Comparison of ENCODE assay signal across 17 cellular contexts in genomic region chr7:74180866-74181265, GRCh38. TPM values are rescaled to one million over a fixed set of nuclear protein-coding genes. Genes with fewer than 3 reads are reported as not detected.
DNase-seq lines count a peak whose midpoint lies in the region; ATAC-seq, FAIRE-seq and TF ChIP-seq lines count a peak whose summit lies in the region.
"Had no signal": no experiment of that assay in that cellular context is flagged by ENCODE, and none has a peak within 500 bp of the region (broad histone marks: within the 10 kb centered on the region; RNA-seq: fewer than 3 reads in every experiment).

No MANE protein-coding gene starts in this region.

- TF ChIP-seq CTCF in right lobe of liver (IDR thresholded peaks at IDR 0.05), result no peak
- no peak for TF ChIP-seq CTCF in HepG2 (CRISPR knock-in tag; IDR thresholded peaks at IDR 0.05)
- no peak for TF ChIP-seq CTCF in upper lobe of right lung (IDR thresholded peaks at IDR 0.05)
- TF ChIP-seq CTCF in WERI-Rb-1 (IDR thresholded peaks at IDR 0.05; ENCODE audit: low read depth, low read length), result no peak

- WGBS in right lobe of liver (ENCODE audit: insufficient coverage, low coverage, low lambda C conversion rate, missing lambda C conversion rate), result 70% methylated on average over 1 of the region's 1 CpG
- 100% methylated on average over 1 of the region's 1 CpG for WGBS in HepG2 (ENCODE audit: low lambda C conversion rate)

- no TSS peak for BruUV-seq in HepG2 (replicated peaks; lab: Mats Ljungman, UMichigan)

- CTCF ChIA-PET in HepG2 (lab: Yijun Ruan, JAX; ENCODE audit: low intra/inter-chr PET ratio, low total read pairs), result no interaction called here

- H2AFZ ChIP-seq in HepG2 (ENCODE audit: low read length), result no peak overlapping the region

- H4K20me1 ChIP-seq in HepG2 (ENCODE audit: insufficient read depth, low read length), result peaks cover 98% of the 10 kb centered on the region

- no peak for FAIRE-seq in HepG2 (lab: Jason Lieb, UNC)
- FAIRE-seq in GM12891 (lab: Jason Lieb, UNC), result no peak

- peaks cover 61% of the 10 kb centered on the region for H3K4me1 Mint-ChIP-seq in memory B cell

- H3K36me3 ChIP-seq in right lobe of liver, result peaks cover 0 to 5% (median 0%) of the 10 kb centered on the region in 4 donors
- peaks cover 10 to 46% of the 10 kb centered on the region in 2 experiments; a peak in 4 of 5 replicates for H3K36me3 ChIP-seq in HepG2 (replicated peaks in 1 of 2; ENCODE audit: control insufficient read depth in 1 of 2, insufficient read depth in 2 of 2, low read length in 2 of 2)
- peaks cover 32% of the 10 kb centered on the region for H3K36me3 ChIP-seq in upper lobe of right lung
- H3K36me3 ChIP-seq in WERI-Rb-1, result peaks cover 86% of the 10 kb centered on the region

- POLR2A ChIA-PET in HepG2 (lab: Yijun Ruan, JAX), result no interaction called here

- H3K79me2 ChIP-seq in HepG2 (ENCODE audit: insufficient read depth, low read length), result peaks cover 100% of the 10 kb centered on the region

- TF ChIP-seq EP300 in HepG2 (IDR thresholded peaks at IDR 0.05; ENCODE audit: low read depth in 2 of 2, low read length in 2 of 2), result no peak
- TF ChIP-seq EP300 in HepG2 (CRISPR knock-in tag; IDR thresholded peaks at IDR 0.05; ENCODE audit: borderline replicate concordance), result no peak

- no peak overlapping the region for H3K4me2 ChIP-seq in HepG2 (ENCODE audit: low read depth, low read length)

- H3K4me3 Mint-ChIP-seq in memory B cell, result no peak overlapping the region
- H3K4me3 Mint-ChIP-seq: nephron; stimulated activated naive B cell treated with anti-CD40 and anti-IgM and Interleukin-4, amounts not matched to agents 10 μg/mL and 1 μg/mL and 100 μg/mL, for 72 hours had no signal

- peak overlapping the region in 1 of 3 donors; percentile 23 for H3K27ac ChIP-seq in right lobe of liver
- no peak overlapping the region for H3K27ac ChIP-seq in HepG2 (ENCODE audit: extremely low read length, insufficient read depth, low read length)
- H3K27ac ChIP-seq in angular gyrus (ENCODE audit: low read depth, low read length), result peak overlapping the region; percentile 75
- no peak overlapping the region for H3K27ac ChIP-seq in upper lobe of right lung
- no peak overlapping the region for H3K27ac ChIP-seq in WERI-Rb-1

- DNase-seq in right lobe of liver (no peak), HepG2 (ENCODE audit: low spot score) (no peak), memory B cell (ENCODE audit: low spot score in 2 of 2) (no peak), upper lobe of right lung (no peak), GM12891 (ENCODE audit: insufficient read length, low spot score) (no peak), WERI-Rb-1 (no peak)
- DNase-seq: dermis blood vessel endothelial cell; immature natural killer cell; NCI-H1694 treated with DMSO at 0.1 percent for 48 hours; NCI-H446; SHP77 treated with DMSO at 0.1 percent for 48 hours; stimulated activated naive B cell treated with anti-CD40 and anti-IgM and Interleukin-4, amounts not matched to agents 10 μg/mL and 1 μg/mL and 100 μg/mL, for 72 hours; T-helper 2 cell had no signal

- H3K27me3 ChIP-seq in right lobe of liver (no peaks in the 10 kb centered on the region), HepG2 (ENCODE audit: control insufficient read depth in 1 of 2, insufficient read depth in 2 of 2, low read length in 2 of 2) (no peaks in the 10 kb centered on the region), upper lobe of right lung (no peaks in the 10 kb centered on the region), WERI-Rb-1 (ENCODE audit: insufficient read depth, low read depth, severe bottlenecking) (no peaks in the 10 kb centered on the region)

- peaks cover 0 to 86% (median 21%) of the 10 kb centered on the region in 4 donors for H3K4me1 ChIP-seq in right lobe of liver
- peaks cover 65% of the 10 kb centered on the region for H3K4me1 ChIP-seq in HepG2 (ENCODE audit: insufficient read depth, low read length)
- H3K4me1 ChIP-seq in upper lobe of right lung, result peaks cover 92% of the 10 kb centered on the region

- no peaks in the 10 kb centered on the region for H3K27me3 Mint-ChIP-seq in memory B cell
- H3K27me3 Mint-ChIP-seq: stimulated activated naive B cell treated with anti-CD40 and anti-IgM and Interleukin-4, amounts not matched to agents 10 μg/mL and 1 μg/mL and 100 μg/mL, for 72 hours had no signal

- no peak overlapping the region for H3K9ac ChIP-seq in HepG2 (ENCODE audit: insufficient read depth, low read depth, low read length)

- H3K9me3 ChIP-seq in right lobe of liver, result no peaks in the 10 kb centered on the region
- H3K9me3 ChIP-seq in HepG2 (ENCODE audit: low read length), result no peaks in the 10 kb centered on the region
- H3K9me3 ChIP-seq in upper lobe of right lung, result no peaks in the 10 kb centered on the region
- no peaks in the 10 kb centered on the region for H3K9me3 ChIP-seq in WERI-Rb-1 (ENCODE audit: severe bottlenecking)

- ATAC-seq in right lobe of liver (peak; percentile 22 to 48 (median 44)), HepG2 (no peak), memory B cell (ENCODE audit: low read depth) (no peak), upper lobe of right lung (peak; percentile 60), GM19035 (IDR thresholded peaks at IDR 0.05; ENCODE audit: unreplicated experiment) (no peak)
- ATAC-seq: activated CD4-positive, CD25-positive, alpha-beta regulatory T cell treated with anti-CD3 and anti-CD28 coated beads, Interleukin-2, amount 50 U/mL, for 24 hours; stimulated activated naive B cell treated with anti-CD40 and anti-IgM and Interleukin-4, amounts not matched to agents 10 μg/mL and 1 μg/mL and 100 μg/mL, for 72 hours had no signal

- TF ChIP-seq POLR2A in right lobe of liver (IDR thresholded peaks at IDR 0.05) (no peak), HepG2 (IDR thresholded peaks at IDR 0.05; ENCODE audit: insufficient read depth in 1 of 2, low read depth in 2 of 2, low read length in 2 of 2) (no peak), GM12891 (IDR thresholded peaks at IDR 0.05; ENCODE audit: low read depth, low read length) (no peak)

- in situ Hi-C loops in HepG2 (cut with HindIII; ENCODE audit: extremely low pct_ligation_motif_present, low pct_unique_long_range_greater_than_20kb), result no loop called here

- H3K4me3 ChIP-seq in right lobe of liver (no peak overlapping the region), HepG2 (replicated peaks in 1 of 3; ENCODE audit: insufficient read depth in 1 of 3, low read depth in 2 of 3, low read length in 3 of 3) (no peak overlapping the region), upper lobe of right lung (no peak overlapping the region), WERI-Rb-1 (ENCODE audit: low read depth, low read length) (no peak overlapping the region)

- H3K36me3 Mint-ChIP-seq in memory B cell, result peaks cover 15% of the 10 kb centered on the region

- intact Hi-C loops in right lobe of liver (cut with DNase I), result no loop called here
- intact Hi-C loops in HepG2 (cut with micrococcal nuclease; ENCODE audit: unreplicated experiment), result no loop called here
- intact Hi-C loops in upper lobe of right lung (cut with DNase I), result loop anchor here (10.0 kb wide), 1 partner anchor 326 kb away; no protein-coding TSS in a partner anchor

- peak overlapping the region; percentile 78 for H3K27ac Mint-ChIP-seq in memory B cell
- H3K27ac Mint-ChIP-seq: nephron had no signal

- no peaks in the 10 kb centered on the region for H3K9me3 Mint-ChIP-seq in memory B cell
- H3K9me3 Mint-ChIP-seq: immature natural killer cell; nephron; stimulated activated naive B cell treated with anti-CD40 and anti-IgM and Interleukin-4, amounts not matched to agents 10 μg/mL and 1 μg/mL and 100 μg/mL, for 72 hours had no signal

- no peak for TF ChIP-seq RAD21 in HepG2 (CRISPR knock-in tag; IDR thresholded peaks at IDR 0.05)

RNA-seq across cellular contexts. Expression of gene EIF4H, which starts 6.7 kb away (rescaled TPM):
- total RNA-seq in right lobe of liver (100 to 1,000 TPM; 117 to 128 (median 118) TPM), HepG2 (2016; rRNA removed; fragmentation: Illumina TruSeq; extraction: Trizol) (321 and 356 TPM in 2 replicates), upper lobe of right lung (218 TPM)
- total RNA-seq in HepG2 (2016; cell fraction: cytosol; rRNA removed; fragmentation: Illumina TruSeq; extraction: Trizol; ENCODE audit: low read depth), result 23.2 and 29.3 TPM in 2 replicates
- 329 and 330 TPM in 2 replicates for total RNA-seq in HepG2 (2016; cell fraction: insoluble cytoplasmic fraction; rRNA removed; fragmentation: Illumina TruSeq; extraction: Trizol)
- total RNA-seq in HepG2 (2016; cell fraction: membrane; rRNA removed; fragmentation: Illumina TruSeq; extraction: Trizol), result 89.4 and 96.4 TPM in 2 replicates
- total RNA-seq in HepG2 (2016; cell fraction: nucleus; rRNA removed; fragmentation: Illumina TruSeq; extraction: Trizol), result 126 and 145 TPM in 2 replicates
- 200 and 232 TPM in 2 replicates for polyA plus RNA-seq in HepG2 (2011; rRNA removed)
- 246 and 252 TPM in 2 replicates for polyA plus RNA-seq in HepG2 (2011; cell fraction: cytosol; rRNA removed)
- 96.2 and 102 TPM in 2 replicates for polyA plus RNA-seq in HepG2 (2011; cell fraction: nucleus; rRNA removed)
- 170 and 183 TPM in 2 replicates for polyA plus RNA-seq in HepG2 (2012)
- 19.6 and 20.9 TPM in 2 replicates for polyA plus RNA-seq in HepG2 (2016; cell fraction: cytosol; fragmentation: Illumina TruSeq; extraction: Trizol; ENCODE audit: low read depth)
- 319 and 333 TPM in 2 replicates for polyA plus RNA-seq in HepG2 (2016; cell fraction: insoluble cytoplasmic fraction; fragmentation: Illumina TruSeq; extraction: Trizol; ENCODE audit: low read depth)
- 53.6 and 62.6 TPM in 2 replicates for polyA plus RNA-seq in HepG2 (2016; cell fraction: membrane; fragmentation: Illumina TruSeq; extraction: Trizol; ENCODE audit: low read depth)
- polyA plus RNA-seq in HepG2 (2016; cell fraction: nucleus; fragmentation: Illumina TruSeq; extraction: Trizol; ENCODE audit: insufficient read depth, low read depth), result 181 and 191 TPM in 2 replicates
- 265 and 269 TPM in 2 replicates for polyA minus RNA-seq in HepG2 (2011; rRNA and poly(A)+ RNA removed; ENCODE audit: low replicate concordance)
- 130 and 142 TPM in 2 replicates for polyA minus RNA-seq in HepG2 (2011; cell fraction: cytosol; rRNA and poly(A)+ RNA removed)
- 82.8 and 86.5 TPM in 2 replicates for polyA minus RNA-seq in HepG2 (2011; cell fraction: nucleus; rRNA and poly(A)+ RNA removed)
- polyA plus RNA-seq in GM12891 (2012; ENCODE audit: low read depth, missing spikeins), result 285 TPM

RNA-seq across cellular contexts. Expression of gene LAT2, which starts 28.9 kb away (rescaled TPM):
- total RNA-seq in right lobe of liver, result 10 to 100 TPM in 1 of 6 experiments, 1 to 10 TPM in 5; 3.8 to 10.6 (median 6.6) TPM
- 0.83 and 1.00 TPM in 2 replicates for total RNA-seq in HepG2 (2016; rRNA removed; fragmentation: Illumina TruSeq; extraction: Trizol)
- 0.18 and 0.20 TPM in 2 replicates for total RNA-seq in HepG2 (2016; cell fraction: cytosol; rRNA removed; fragmentation: Illumina TruSeq; extraction: Trizol; ENCODE audit: low read depth)
- 0.93 and 0.97 TPM in 2 replicates for total RNA-seq in HepG2 (2016; cell fraction: insoluble cytoplasmic fraction; rRNA removed; fragmentation: Illumina TruSeq; extraction: Trizol)
- total RNA-seq in HepG2 (2016; cell fraction: membrane; rRNA removed; fragmentation: Illumina TruSeq; extraction: Trizol), result 0.31 and 0.43 TPM in 2 replicates
- total RNA-seq in HepG2 (2016; cell fraction: nucleus; rRNA removed; fragmentation: Illumina TruSeq; extraction: Trizol), result 0.44 and 0.78 TPM in 2 replicates
- polyA plus RNA-seq in HepG2 (2011; rRNA removed), result 0.75 and 0.95 TPM in 2 replicates
- polyA plus RNA-seq in HepG2 (2011; cell fraction: cytosol; rRNA removed), result 0.67 and 0.77 TPM in 2 replicates
- polyA plus RNA-seq in HepG2 (2011; cell fraction: nucleus; rRNA removed), result 0.90 and 1.1 TPM in 2 replicates
- 0.32 and 0.43 TPM in 2 replicates for polyA plus RNA-seq in HepG2 (2012)
- 0.17 and 0.32 TPM in 2 replicates for polyA plus RNA-seq in HepG2 (2016; cell fraction: cytosol; fragmentation: Illumina TruSeq; extraction: Trizol; ENCODE audit: low read depth)
- polyA plus RNA-seq in HepG2 (2016; cell fraction: insoluble cytoplasmic fraction; fragmentation: Illumina TruSeq; extraction: Trizol; ENCODE audit: low read depth), result 0.59 and 1.4 TPM in 2 replicates
- polyA plus RNA-seq in HepG2 (2016; cell fraction: membrane; fragmentation: Illumina TruSeq; extraction: Trizol; ENCODE audit: low read depth), result 0.66 and 0.90 TPM in 2 replicates
- polyA plus RNA-seq in HepG2 (2016; cell fraction: nucleus; fragmentation: Illumina TruSeq; extraction: Trizol; ENCODE audit: insufficient read depth, low read depth), result 0.67 and 2.3 TPM in 2 replicates
- 0.62 and 1.2 TPM in 2 replicates for polyA minus RNA-seq in HepG2 (2011; rRNA and poly(A)+ RNA removed; ENCODE audit: low replicate concordance)
- polyA minus RNA-seq in HepG2 (2011; cell fraction: cytosol; rRNA and poly(A)+ RNA removed), result not detected in 2 replicates
- 0.25 TPM in 1 of 2 replicates, not detected in the other for polyA minus RNA-seq in HepG2 (2011; cell fraction: nucleus; rRNA and poly(A)+ RNA removed)
- 47.0 TPM for total RNA-seq in upper lobe of right lung
- 152 TPM for polyA plus RNA-seq in GM12891 (2012; ENCODE audit: low read depth, missing spikeins)

Comparison
In these comparisons a context has a peak if more than half of its experiments do, and no peak if none do; other contexts are left out.
1. ATAC-seq: peak in right lobe of liver (4 of 4) and upper lobe of right lung (single experiment); none in HepG2 (single experiment), memory B cell (single experiment) and GM19035 (single experiment).